In genomic region chr17:59783221-59784016, GRCh38 we compare ENCODE assay signal across 8 cellular contexts.
DNase-seq lines count a peak whose midpoint lies in the region; ATAC-seq and TF ChIP-seq lines count a peak whose summit lies in the region.

No MANE protein-coding gene starts in this region.

- H3K4me2 ChIP-seq in PC-3 (ENCODE audit: low read length) = peak overlapping the region; percentile 64

- no peaks in the 10 kb centered on the region for H3K9me2 ChIP-seq in PC-3 (replicated peaks; ENCODE audit: low read length)

- H3K79me2 ChIP-seq in PC-3 (ENCODE audit: low read length) = peaks cover 42% of the 10 kb centered on the region

- no peaks in the 10 kb centered on the region for H3K9me3 ChIP-seq in PC-3 (ENCODE audit: low read length)

- CTCF ChIA-PET in PC-3 (lab: Charles Lee) = interaction anchor here (0.6 to 1.7 kb wide), 2 partner anchors 45 to 70 kb away, joined by 4 to 6 read pairs; no protein-coding TSS in a partner anchor

- peak overlapping the region; percentile 85 to 99 (median 90) for H3K27ac Mint-ChIP-seq in naive thymus-derived CD8-positive, alpha-beta T cell

- no peaks in the 10 kb centered on the region for H3K9me3 Mint-ChIP-seq in naive thymus-derived CD8-positive, alpha-beta T cell

- DNase-seq in DMS153 (lab: John Stamatoyannopoulos, UW) = peak; percentile 28
- DNase-seq in PC-3 = peak; percentile 74
- DNase-seq in naive thymus-derived CD8-positive, alpha-beta T cell = peak in 1 of 10 donors; percentile 11
- no peak for DNase-seq in medulla oblongata (ENCODE audit: extremely low spot score)
- DNase-seq in GM13976 (ENCODE audit: low spot score) = no peak
- no peak for DNase-seq in activated effector memory CD4-positive, alpha-beta T cell treated with Interleukin-2 at 50 U/mL for 16 hours

- TF ChIP-seq CTCF in PC-3 (conservative IDR thresholded peaks at IDR 0.05; ENCODE audit: low read depth, low read length) (no peak), GM13976 (IDR thresholded peaks at IDR 0.05; ENCODE audit: borderline replicate concordance, control extremely low read depth, extremely low read depth, insufficient read depth, missing control alignments) (no peak)

- H3K4me3 Mint-ChIP-seq in naive thymus-derived CD8-positive, alpha-beta T cell = peak overlapping the region in 7 of 10 donors; percentile 27 to 71 (median 53)

- TSS peak; percentile 70 for BruUV-seq in PC-3 (replicated peaks; lab: Mats Ljungman, UMichigan)

- peak overlapping the region; percentile 88 for H3K27ac ChIP-seq in PC-3 (ENCODE audit: low read length)
- peak overlapping the region; percentile 7 for H3K27ac ChIP-seq in cingulate gyrus (ENCODE audit: low read depth, low read length)

- peaks cover 26 to 65% (median 41%) of the 10 kb centered on the region in 4 donors for H3K4me1 Mint-ChIP-seq in naive thymus-derived CD8-positive, alpha-beta T cell

- no peaks in the 10 kb centered on the region for H3K27me3 ChIP-seq in PC-3 (ENCODE audit: low read length)

- peak overlapping the region; percentile 64 for H3K9ac ChIP-seq in PC-3 (ENCODE audit: low read length)

- no peaks in the 10 kb centered on the region for H4K20me1 ChIP-seq in PC-3 (ENCODE audit: low read length)

- peaks cover 69% of the 10 kb centered on the region for H3K4me1 ChIP-seq in PC-3 (ENCODE audit: insufficient read depth, low read length)

- H3K36me3 ChIP-seq in PC-3 (ENCODE audit: low read depth, low read length) = peaks cover 4% of the 10 kb centered on the region; the same call in 1 of the 2 replicates

- ATAC-seq in PC-3 = peak; percentile 30
- no peak for ATAC-seq in naive thymus-derived CD8-positive, alpha-beta T cell
- ATAC-seq in HG03039 (IDR thresholded peaks at IDR 0.05; ENCODE audit: unreplicated experiment) = no peak

- in situ Hi-C loops in GM13976 (cut with MboI; ENCODE audit: low sequenced_read_pairs, unreplicated experiment) = no loop called here

- peaks cover 32% of the 10 kb centered on the region for H3F3A ChIP-seq in PC-3 (ENCODE audit: low read length, unreplicated experiment)

- no peak overlapping the region for H2AFZ ChIP-seq in PC-3 (ENCODE audit: low read length)

- intact Hi-C loops in PC-3 (cut with micrococcal nuclease) = loop anchor here (1.0 to 2.0 kb wide), 2 partner anchors 54 to 69 kb away; no protein-coding TSS in a partner anchor

- H3K27me3 Mint-ChIP-seq in naive thymus-derived CD8-positive, alpha-beta T cell = no peaks in the 10 kb centered on the region

- peaks cover 0 to 22% (median 5%) of the 10 kb centered on the region in 3 donors for H3K36me3 Mint-ChIP-seq in naive thymus-derived CD8-positive, alpha-beta T cell

- POLR2A ChIA-PET in PC-3 (lab: Charles Lee; ENCODE audit: unreplicated experiment) = interaction anchor here (0.6 to 2.0 kb wide), 10 partner anchors 29 to 140 kb away, joined by 3 to 47 read pairs (median 10); no protein-coding TSS in a partner anchor
- POLR2A ChIA-PET in naive thymus-derived CD8-positive, alpha-beta T cell (lab: Charles Lee) = no interaction called here

- H3K4me3 ChIP-seq in PC-3 (ENCODE audit: low read length) = peak overlapping the region; percentile 43

Comparison
In these comparisons a context has a peak if more than half of its experiments do, and no peak if none do; other contexts are left out.
1. DNase-seq: peak in DMS153 (single experiment) and PC-3 (single experiment); none in medulla oblongata (single experiment), GM13976 (single experiment) and activated effector memory CD4-positive, alpha-beta T cell treated with Interleukin-2 at 50 U/mL for 16 hours (single experiment).